In genomic region chr13:105827074-105827473, GRCh38 we compare ENCODE assay signal across 26 cellular contexts.
DNase-seq lines count a peak whose midpoint lies in the region; ATAC-seq, FAIRE-seq and TF ChIP-seq lines count a peak whose summit lies in the region.
"Had no signal": no experiment of that assay in that cellular context is flagged by ENCODE, and none has a peak within 500 bp of the region (broad histone marks: within the 10 kb centered on the region; RNA-seq: fewer than 3 reads in every experiment).

No MANE protein-coding gene starts in this region.

- WGBS in heart right ventricle, 2 donors = 71 to 78% methylated on average over 3 of the region's 3 CpGs
- WGBS in right cardiac atrium = 73% methylated on average over 3 of the region's 3 CpGs
- WGBS in neuronal stem cell (ENCODE audit: extremely low coverage in 2 of 2, insufficient read length in 2 of 2, insufficient replicate concordance in 1 of 2), 2 donors = no CpG with 5 or more reads among the region's 3 CpGs

- H2BK15ac ChIP-seq in neuronal stem cell (ENCODE audit: low read length) = no peak overlapping the region

- no peak overlapping the region for H2BK12ac ChIP-seq in neuronal stem cell (ENCODE audit: low read length)

- H3K9me3 ChIP-seq in heart right ventricle (peaks cover 0 to 10% (median 0%) of the 10 kb centered on the region in 11 donors), right cardiac atrium (ENCODE audit: control insufficient read depth, low read length) (no peaks in the 10 kb centered on the region), neuronal stem cell (replicated peaks in 1 of 2; ENCODE audit: control insufficient read depth in 2 of 2, insufficient read depth in 1 of 2, low read depth in 1 of 2, low read length in 2 of 2) (peaks cover 0 to 3% of the 10 kb centered on the region in 2 donors)
- no peaks in the 10 kb centered on the region for H3K9me3 ChIP-seq in naive thymus-derived CD4-positive, alpha-beta T cell (ENCODE audit: control insufficient read depth in 2 of 3, low read length in 3 of 3)
- H3K9me3 ChIP-seq: A549, BE2C, BLaER1 had no signal

- H3K23ac ChIP-seq in neuronal stem cell (ENCODE audit: low read depth, low read length, poor library complexity) = no peak overlapping the region

- no peak overlapping the region for H3K4ac ChIP-seq in neuronal stem cell (ENCODE audit: low read length)

- H3K27me3 Mint-ChIP-seq in naive thymus-derived CD4-positive, alpha-beta T cell = peaks cover 0 to 5% (median 3%) of the 10 kb centered on the region in 5 donors
- H3K27me3 Mint-ChIP-seq: CD4-positive, CD25-positive, alpha-beta regulatory T cell; CD8-positive, alpha-beta memory T cell had no signal

- H3K9ac ChIP-seq in neuronal stem cell (ENCODE audit: low read depth, low read length, poor library complexity) = no peak overlapping the region
- H3K9ac ChIP-seq: BLaER1 had no signal

- H3K36me3 ChIP-seq in heart right ventricle (no peaks in the 10 kb centered on the region), neuronal stem cell (replicated peaks in 1 of 2; ENCODE audit: control insufficient read depth in 2 of 2, insufficient read depth in 2 of 2, low read length in 2 of 2) (no peaks in the 10 kb centered on the region)
- H3K36me3 ChIP-seq in naive thymus-derived CD4-positive, alpha-beta T cell (ENCODE audit: control insufficient read depth in 2 of 3, insufficient read depth in 3 of 3, low read length in 3 of 3) = no peaks in the 10 kb centered on the region
- H3K36me3 ChIP-seq: BE2C, BLaER1 had no signal

- H3K27me3 ChIP-seq in heart right ventricle = no peaks in the 10 kb centered on the region
- no peaks in the 10 kb centered on the region for H3K27me3 ChIP-seq in right cardiac atrium (ENCODE audit: control insufficient read depth, insufficient read depth)
- no peaks in the 10 kb centered on the region for H3K27me3 ChIP-seq in neuronal stem cell (ENCODE audit: control insufficient read depth in 3 of 3, insufficient read depth in 3 of 3, low read depth in 1 of 3, low read length in 3 of 3)
- H3K27me3 ChIP-seq in naive thymus-derived CD4-positive, alpha-beta T cell (ENCODE audit: control insufficient read depth in 2 of 2, insufficient read depth in 2 of 2, low read length in 2 of 2) = no peaks in the 10 kb centered on the region
- H3K27me3 ChIP-seq: BE2C, BLaER1 had no signal

- H3K4me1 Mint-ChIP-seq in naive thymus-derived CD4-positive, alpha-beta T cell = no peaks in the 10 kb centered on the region
- H3K4me1 Mint-ChIP-seq: CD14-positive monocyte; CD4-positive, alpha-beta memory T cell; CD4-positive, CD25-positive, alpha-beta regulatory T cell; CD8-positive, alpha-beta memory T cell had no signal

- no peak for TF ChIP-seq POLR2A in H54 (IDR thresholded peaks at IDR 0.05; ENCODE audit: low read depth, low read length)

- CTCF ChIA-PET in naive thymus-derived CD4-positive, alpha-beta T cell (lab: Charles Lee) = no interaction called here

- no peak overlapping the region for H2AK5ac ChIP-seq in neuronal stem cell (ENCODE audit: low read depth, low read length)

- intact Hi-C loops in heart right ventricle (cut with DNase I) = no loop called here
- intact Hi-C loops in right cardiac atrium (cut with DNase I) = no loop called here
- intact Hi-C loops in naive thymus-derived CD4-positive, alpha-beta T cell (cut with micrococcal nuclease) = no loop called here

- no peaks in the 10 kb centered on the region for H3K36me3 Mint-ChIP-seq in naive thymus-derived CD4-positive, alpha-beta T cell
- H3K36me3 Mint-ChIP-seq: CD14-positive monocyte; CD4-positive, alpha-beta memory T cell; CD4-positive, CD25-positive, alpha-beta regulatory T cell; CD8-positive, alpha-beta memory T cell had no signal

- POLR2A ChIA-PET in naive thymus-derived CD4-positive, alpha-beta T cell (lab: Charles Lee) = no interaction called here

- ATAC-seq in heart right ventricle = peak in 5 of 8 donors; percentile 29 to 68 (median 52)
- no peak for ATAC-seq in right cardiac atrium
- ATAC-seq in naive thymus-derived CD4-positive, alpha-beta T cell = no peak
- ATAC-seq: A549, GM12878 had no signal

- no peak overlapping the region for H3K4me3 Mint-ChIP-seq in naive thymus-derived CD4-positive, alpha-beta T cell
- H3K4me3 Mint-ChIP-seq: CD14-positive monocyte; CD4-positive, alpha-beta memory T cell; CD4-positive, CD25-positive, alpha-beta regulatory T cell; CD8-positive, alpha-beta memory T cell had no signal

- H2BK120ac ChIP-seq in neuronal stem cell (ENCODE audit: low read depth, low read length) = no peak overlapping the region

- peaks cover 0 to 11% (median 0%) of the 10 kb centered on the region in 9 donors for H3K4me1 ChIP-seq in heart right ventricle
- H3K4me1 ChIP-seq in right cardiac atrium (ENCODE audit: control insufficient read depth, insufficient read depth, low read length) = no peaks in the 10 kb centered on the region
- H3K4me1 ChIP-seq in neuronal stem cell (ENCODE audit: control insufficient read depth in 2 of 2, insufficient read depth in 1 of 2, low read depth in 1 of 2, low read length in 2 of 2) = no peaks in the 10 kb centered on the region
- no peaks in the 10 kb centered on the region for H3K4me1 ChIP-seq in naive thymus-derived CD4-positive, alpha-beta T cell (ENCODE audit: control insufficient read depth in 2 of 2, insufficient read depth in 2 of 2, low read length in 2 of 2)
- H3K4me1 ChIP-seq: A549, BE2C, BLaER1 had no signal

- no peak overlapping the region for H4K8ac ChIP-seq in neuronal stem cell (ENCODE audit: low read depth, low read length)

- H3K79me1 ChIP-seq in neuronal stem cell (ENCODE audit: low read depth, low read length) = no peaks in the 10 kb centered on the region

- FAIRE-seq in H54 (lab: Jason Lieb, UNC) = peak; percentile 23
- FAIRE-seq: A549, GM12878, GM12892, GM18507 had no signal

- no peak overlapping the region for H3K27ac Mint-ChIP-seq in naive thymus-derived CD4-positive, alpha-beta T cell
- H3K27ac Mint-ChIP-seq: CD14-positive monocyte; CD4-positive, alpha-beta memory T cell; CD4-positive, CD25-positive, alpha-beta regulatory T cell; CD8-positive, alpha-beta memory T cell had no signal

- DNase-seq in heart right ventricle (no peak), right cardiac atrium (no peak), H54 (ENCODE audit: insufficient read length, low spot score) (no peak), neuronal stem cell (ENCODE audit: low spot score) (no peak), NCI-H2171 treated with DMSO at 0.1 percent for 48 hours (lab: John Stamatoyannopoulos, UW) (no peak)
- no peak for DNase-seq in naive thymus-derived CD4-positive, alpha-beta T cell
- DNase-seq: BE2C; C1 segment of cervical spinal cord; CD4-positive, alpha-beta memory T cell; CD4-positive, CD25-positive, alpha-beta regulatory T cell; CD8-positive, alpha-beta memory T cell; COR-L47; DMS 273 treated with DMSO at 0.1 percent for 48 hours; DMS153; DMS53; DMS79; DND-41; EL; GDM1 had no signal

- H3K9me3 Mint-ChIP-seq in naive thymus-derived CD4-positive, alpha-beta T cell = peaks cover 0 to 11% (median 0%) of the 10 kb centered on the region in 11 donors

- TF ChIP-seq CTCF in heart right ventricle (IDR thresholded peaks at IDR 0.05) = no peak

- H2AFZ ChIP-seq in neuronal stem cell (ENCODE audit: low read length) = peak overlapping the region; percentile 53

- peak overlapping the region in 3 of 10 donors; percentile 22 to 53 (median 29) for H3K27ac ChIP-seq in heart right ventricle
- H3K27ac ChIP-seq in right cardiac atrium (ENCODE audit: low read length) = no peak overlapping the region
- no peak overlapping the region for H3K27ac ChIP-seq in neuronal stem cell (replicated peaks; ENCODE audit: low read length)
- no peak overlapping the region for H3K27ac ChIP-seq in naive thymus-derived CD4-positive, alpha-beta T cell (ENCODE audit: low read depth, low read length)
- H3K27ac ChIP-seq: 22Rv1, A549, BLaER1 had no signal

- H3K4me2 ChIP-seq in neuronal stem cell (ENCODE audit: insufficient read depth, low read length, poor library complexity, severe bottlenecking) = no peak overlapping the region
- H3K4me2 ChIP-seq: A549, BLaER1 had no signal

- H2BK5ac ChIP-seq in neuronal stem cell (ENCODE audit: low read length) = no peak overlapping the region

- no peak overlapping the region for H4K91ac ChIP-seq in neuronal stem cell (ENCODE audit: low read depth, low read length, poor library complexity)

- H3K4me3 ChIP-seq in heart right ventricle (no peak overlapping the region), right cardiac atrium (ENCODE audit: low read length) (no peak overlapping the region), neuronal stem cell (ENCODE audit: low read length in 2 of 2) (no peak overlapping the region)
- no peak overlapping the region for H3K4me3 ChIP-seq in naive thymus-derived CD4-positive, alpha-beta T cell (ENCODE audit: low read length)
- H3K4me3 ChIP-seq: A549, BLaER1, GM12878 had no signal

- H3K14ac ChIP-seq in neuronal stem cell (ENCODE audit: low read length) = no peak overlapping the region

- no peak overlapping the region for H3K18ac ChIP-seq in neuronal stem cell (ENCODE audit: low read length)

Comparison
In these comparisons a context has a peak if more than half of its experiments do, and no peak if none do; other contexts are left out.
1. ATAC-seq: peak in heart right ventricle (5 of 8); none in right cardiac atrium (0 of 2) and naive thymus-derived CD4-positive, alpha-beta T cell (single experiment).